Comparison of ENCODE assay signal across 1 cellular context in genomic region chr1:53682369-53682685, GRCh38.
TF ChIP-seq lines count a peak whose summit lies in the region.

No MANE protein-coding gene starts in this region.

TF ChIP-seq in GM23338, 12 proteins besides CTCF, POLR2A, EP300 and RAD21 (continued from another document):
- TF ChIP-seq, protein P1, sequence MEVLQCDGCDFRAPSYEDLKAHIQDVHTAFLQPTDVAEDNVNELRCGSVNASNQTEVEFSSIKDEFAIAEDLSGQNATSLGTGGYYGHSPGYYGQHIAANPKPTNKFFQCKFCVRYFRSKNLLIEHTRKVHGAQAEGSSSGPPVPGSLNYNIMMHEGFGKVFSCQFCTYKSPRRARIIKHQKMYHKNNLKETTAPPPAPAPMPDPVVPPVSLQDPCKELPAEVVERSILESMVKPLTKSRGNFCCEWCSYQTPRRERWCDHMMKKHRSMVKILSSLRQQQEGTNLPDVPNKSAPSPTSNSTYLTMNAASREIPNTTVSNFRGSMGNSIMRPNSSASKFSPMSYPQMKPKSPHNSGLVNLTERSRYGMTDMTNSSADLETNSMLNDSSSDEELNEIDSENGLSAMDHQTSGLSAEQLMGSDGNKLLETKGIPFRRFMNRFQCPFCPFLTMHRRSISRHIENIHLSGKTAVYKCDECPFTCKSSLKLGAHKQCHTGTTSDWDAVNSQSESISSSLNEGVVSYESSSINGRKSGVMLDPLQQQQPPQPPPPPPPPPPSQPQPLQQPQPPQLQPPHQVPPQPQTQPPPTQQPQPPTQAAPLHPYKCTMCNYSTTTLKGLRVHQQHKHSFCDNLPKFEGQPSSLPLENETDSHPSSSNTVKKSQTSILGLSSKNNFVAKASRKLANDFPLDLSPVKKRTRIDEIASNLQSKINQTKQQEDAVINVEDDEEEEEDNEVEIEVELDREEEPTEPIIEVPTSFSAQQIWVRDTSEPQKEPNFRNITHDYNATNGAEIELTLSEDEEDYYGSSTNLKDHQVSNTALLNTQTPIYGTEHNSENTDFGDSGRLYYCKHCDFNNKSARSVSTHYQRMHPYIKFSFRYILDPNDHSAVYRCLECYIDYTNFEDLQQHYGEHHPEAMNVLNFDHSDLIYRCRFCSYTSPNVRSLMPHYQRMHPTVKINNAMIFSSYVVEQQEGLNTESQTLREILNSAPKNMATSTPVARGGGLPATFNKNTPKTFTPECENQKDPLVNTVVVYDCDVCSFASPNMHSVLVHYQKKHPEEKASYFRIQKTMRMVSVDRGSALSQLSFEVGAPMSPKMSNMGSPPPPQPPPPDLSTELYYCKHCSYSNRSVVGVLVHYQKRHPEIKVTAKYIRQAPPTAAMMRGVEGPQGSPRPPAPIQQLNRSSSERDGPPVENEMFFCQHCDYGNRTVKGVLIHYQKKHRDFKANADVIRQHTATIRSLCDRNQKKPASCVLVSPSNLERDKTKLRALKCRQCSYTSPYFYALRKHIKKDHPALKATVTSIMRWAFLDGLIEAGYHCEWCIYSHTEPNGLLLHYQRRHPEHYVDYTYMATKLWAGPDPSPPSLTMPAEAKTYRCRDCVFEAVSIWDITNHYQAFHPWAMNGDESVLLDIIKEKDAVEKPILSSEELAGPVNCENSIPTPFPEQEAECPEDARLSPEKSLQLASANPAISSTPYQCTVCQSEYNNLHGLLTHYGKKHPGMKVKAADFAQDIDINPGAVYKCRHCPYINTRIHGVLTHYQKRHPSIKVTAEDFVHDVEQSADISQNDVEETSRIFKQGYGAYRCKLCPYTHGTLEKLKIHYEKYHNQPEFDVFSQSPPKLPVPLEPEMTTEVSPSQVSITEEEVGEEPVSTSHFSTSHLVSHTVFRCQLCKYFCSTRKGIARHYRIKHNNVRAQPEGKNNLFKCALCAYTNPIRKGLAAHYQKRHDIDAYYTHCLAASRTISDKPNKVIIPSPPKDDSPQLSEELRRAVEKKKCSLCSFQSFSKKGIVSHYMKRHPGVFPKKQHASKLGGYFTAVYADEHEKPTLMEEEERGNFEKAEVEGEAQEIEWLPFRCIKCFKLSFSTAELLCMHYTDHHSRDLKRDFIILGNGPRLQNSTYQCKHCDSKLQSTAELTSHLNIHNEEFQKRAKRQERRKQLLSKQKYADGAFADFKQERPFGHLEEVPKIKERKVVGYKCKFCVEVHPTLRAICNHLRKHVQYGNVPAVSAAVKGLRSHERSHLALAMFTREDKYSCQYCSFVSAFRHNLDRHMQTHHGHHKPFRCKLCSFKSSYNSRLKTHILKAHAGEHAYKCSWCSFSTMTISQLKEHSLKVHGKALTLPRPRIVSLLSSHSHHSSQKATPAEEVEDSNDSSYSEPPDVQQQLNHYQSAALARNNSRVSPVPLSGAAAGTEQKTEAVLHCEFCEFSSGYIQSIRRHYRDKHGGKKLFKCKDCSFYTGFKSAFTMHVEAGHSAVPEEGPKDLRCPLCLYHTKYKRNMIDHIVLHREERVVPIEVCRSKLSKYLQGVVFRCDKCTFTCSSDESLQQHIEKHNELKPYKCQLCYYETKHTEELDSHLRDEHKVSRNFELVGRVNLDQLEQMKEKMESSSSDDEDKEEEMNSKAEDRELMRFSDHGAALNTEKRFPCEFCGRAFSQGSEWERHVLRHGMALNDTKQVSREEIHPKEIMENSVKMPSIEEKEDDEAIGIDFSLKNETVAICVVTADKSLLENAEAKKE (CRISPR knock-in tag; IDR thresholded peaks at IDR 0.05) = no peak
- no peak for TF ChIP-seq ZNF331 (CRISPR knock-in tag; IDR thresholded peaks at IDR 0.05; ENCODE audit: low read depth)
- TF ChIP-seq JUNB (IDR thresholded peaks at IDR 0.05; ENCODE audit: unreplicated experiment) = no peak
- no peak for TF ChIP-seq EZH2phosphoT487 (IDR thresholded peaks at IDR 0.05; ENCODE audit: unreplicated experiment)
- no peak for TF ChIP-seq EZH2 (IDR thresholded peaks at IDR 0.05; ENCODE audit: low read depth, unreplicated experiment)
- TF ChIP-seq ETS1 (IDR thresholded peaks at IDR 0.05) = no peak
- TF ChIP-seq STAT1 (IDR thresholded peaks at IDR 0.05; ENCODE audit: unreplicated experiment) = no peak
- TF ChIP-seq POLR2AphosphoS5 (IDR thresholded peaks at IDR 0.05; ENCODE audit: low read depth) = no peak
